Comparison of ENCODE assay signal across 1 cellular context in genomic region chrX:70461026-70461425, GRCh38.
TF ChIP-seq lines count a peak whose summit lies in the region.

No MANE protein-coding gene starts in this region.

TF ChIP-seq in HEK293, 187 proteins besides CTCF, POLR2A, EP300 and RAD21:
- no peak for TF ChIP-seq ZNF555 (tag by site-specific recombination; conservative IDR thresholded peaks at IDR 0.05)
- peak; percentile 93 for TF ChIP-seq ZNF184 (tag by site-specific recombination; IDR thresholded peaks at IDR 0.05)
